18 cellular contexts compared by ENCODE assay signal in genomic region chr10:100534726-100535125, GRCh38. TPM values are rescaled to one million over a fixed set of nuclear protein-coding genes. Genes with fewer than 3 reads are reported as not detected.
A peak's percentile ranks its signal among the peaks of the same experiment; 100 is the strongest.
DNase-seq lines count a peak whose midpoint lies in the region; ATAC-seq, FAIRE-seq and TF ChIP-seq lines count a peak whose summit lies in the region.
"Had no signal": no experiment of that assay in that cellular context is flagged by ENCODE, and none has a peak within 500 bp of the region (broad histone marks: within the 10 kb centered on the region; RNA-seq: fewer than 3 reads in every experiment).

No MANE protein-coding gene starts in this region.

- H3K9ac ChIP-seq in Loucy (ENCODE audit: low read depth, low read length, poor library complexity, severe bottlenecking) = peak overlapping the region; percentile 84

- H3K9me2 ChIP-seq in Loucy (replicated peaks; ENCODE audit: low read depth, low read length) = no peaks in the 10 kb centered on the region

- DNase-seq in left ventricle myocardium inferior (no peak), left cardiac atrium (no peak), WERI-Rb-1 (peak; percentile 66), pons (ENCODE audit: low spot score) (peak; percentile 26), dermis blood vessel endothelial cell (no peak), frontal cortex (ENCODE audit: low spot score in 2 of 2) (no peak)
- DNase-seq: activated CD4-positive, CD25-positive, alpha-beta regulatory T cell; activated naive CD4-positive, alpha-beta T cell treated with anti-CD3 and anti-CD28 coated beads, Interleukin-2, amount 50 U/mL, for 16 hours; hypothalamus; mucosa of descending colon; NCI-H2029; NCI-H526; pancreas; spleen; stimulated activated naive CD8-positive, alpha-beta T cell treated with anti-CD3 and anti-CD28 coated beads, Interleukin-15, Interleukin-2, amounts not matched to agents 100 U/mL and 50 U/mL, for 24 hours had no signal

- H3K4me3 ChIP-seq in left ventricle myocardium inferior (no peak overlapping the region), Loucy (ENCODE audit: low read length, poor library complexity, severe bottlenecking) (peak overlapping the region; percentile 85), WERI-Rb-1 (ENCODE audit: low read depth, low read length) (no peak overlapping the region)
- H3K4me3 ChIP-seq: mucosa of descending colon had no signal

- peak overlapping the region; percentile 75 for H2AFZ ChIP-seq in Loucy (ENCODE audit: low read length)

- no peak for ATAC-seq in left cardiac atrium
- ATAC-seq in GM21423 (IDR thresholded peaks at IDR 0.05; ENCODE audit: unreplicated experiment) = no peak

- TF ChIP-seq CTCF in left ventricle myocardium inferior (IDR thresholded peaks at IDR 0.05; ENCODE audit: borderline replicate concordance) = no peak
- TF ChIP-seq CTCF in Loucy (conservative IDR thresholded peaks at IDR 0.05; ENCODE audit: low read length) = no peak
- no peak for TF ChIP-seq CTCF in WERI-Rb-1 (IDR thresholded peaks at IDR 0.05; ENCODE audit: low read depth, low read length)

- H3K27me3 ChIP-seq in left ventricle myocardium inferior (ENCODE audit: low read depth) = no peaks in the 10 kb centered on the region
- no peaks in the 10 kb centered on the region for H3K27me3 ChIP-seq in Loucy (ENCODE audit: insufficient read depth, low read length, poor library complexity, severe bottlenecking)
- H3K27me3 ChIP-seq in WERI-Rb-1 (ENCODE audit: insufficient read depth, low read depth, severe bottlenecking) = no peaks in the 10 kb centered on the region
- H3K27me3 ChIP-seq: pancreas, spleen, vagina had no signal

- H3F3A ChIP-seq in Loucy (ENCODE audit: low read depth) = no peaks in the 10 kb centered on the region

- peak overlapping the region; percentile 51 for H3K4me2 ChIP-seq in Loucy (ENCODE audit: low read depth, low read length, poor library complexity, severe bottlenecking)

- intact Hi-C loops in left ventricle myocardium inferior (cut with micrococcal nuclease) = no loop called here
- intact Hi-C loops in left cardiac atrium (cut with DNase I) = no loop called here

- H3K27ac ChIP-seq in left ventricle myocardium inferior (replicated peaks) = peak overlapping the region; percentile 83
- peak overlapping the region; percentile 49 for H3K27ac ChIP-seq in WERI-Rb-1

- H3K4me1 ChIP-seq in left ventricle myocardium inferior = peaks cover 42% of the 10 kb centered on the region
- peaks cover 53% of the 10 kb centered on the region for H3K4me1 ChIP-seq in Loucy (ENCODE audit: insufficient read depth, low read length, poor library complexity, severe bottlenecking)

- FAIRE-seq in frontal cortex (lab: Jason Lieb, UNC) = no peak
- FAIRE-seq: pancreas had no signal

- H3K36me3 ChIP-seq in left ventricle myocardium inferior (peaks cover 23% of the 10 kb centered on the region), Loucy (ENCODE audit: insufficient read depth, low read length) (no peaks in the 10 kb centered on the region; the same call in 1 of the 2 replicates), WERI-Rb-1 (peaks cover 22% of the 10 kb centered on the region)

- H3K79me2 ChIP-seq in Loucy (ENCODE audit: insufficient read depth, low read length) = peaks cover 45% of the 10 kb centered on the region

- H3K9me3 ChIP-seq in left ventricle myocardium inferior (replicated peaks) = no peaks in the 10 kb centered on the region
- H3K9me3 ChIP-seq in Loucy (ENCODE audit: insufficient read depth, low read depth, low read length) = no peaks in the 10 kb centered on the region
- H3K9me3 ChIP-seq in WERI-Rb-1 (ENCODE audit: severe bottlenecking) = no peaks in the 10 kb centered on the region
- H3K9me3 ChIP-seq: mucosa of descending colon, pancreas, spleen, vagina had no signal

- H4K20me1 ChIP-seq in Loucy (ENCODE audit: insufficient read depth, low read length, poor library complexity, severe bottlenecking) = peaks cover 30% of the 10 kb centered on the region

RNA-seq across cellular contexts. Expression of gene HIF1AN, which starts 1.0 kb away (rescaled TPM):
- total RNA-seq in left ventricle myocardium inferior (53.4 TPM), left cardiac atrium (10 to 100 TPM; 30.7 to 37.8 TPM), dermis blood vessel endothelial cell (7.5 and 10.4 TPM in 2 replicates), frontal cortex (11.4 TPM)

RNA-seq across cellular contexts. Expression of gene NDUFB8, which starts 5.1 kb away (rescaled TPM):
- total RNA-seq in left ventricle myocardium inferior (430 TPM), left cardiac atrium (100 to 1,000 TPM; 356 to 364 TPM), dermis blood vessel endothelial cell (113 and 116 TPM in 2 replicates), frontal cortex (132 TPM)

RNA-seq across cellular contexts. Expression of gene SEC31B, which starts 15.1 kb away (rescaled TPM):
- 8.8 TPM for total RNA-seq in left ventricle myocardium inferior
- total RNA-seq in left cardiac atrium = 10 to 100 TPM in 1 of 2 donors, 1 to 10 TPM in 1; 7.0 to 11.7 TPM
- total RNA-seq in dermis blood vessel endothelial cell = 1.2 and 5.3 TPM in 2 replicates
- 3.7 TPM for total RNA-seq in frontal cortex

Comparison
In these comparisons a context has a peak if more than half of its experiments do, and no peak if none do; other contexts are left out.
1. DNase-seq: peak in WERI-Rb-1 (single experiment) and pons (single experiment); none in left ventricle myocardium inferior (single experiment), left cardiac atrium (single experiment), dermis blood vessel endothelial cell (single experiment) and frontal cortex (0 of 2).